ENCODE assay signal across 10 cellular contexts in genomic region chr5:174837919-174838902, GRCh38.
A peak's percentile ranks its signal among the peaks of the same experiment; 100 is the strongest.
DNase-seq lines count a peak whose midpoint lies in the region; TF ChIP-seq lines count a peak whose summit lies in the region.
"Had no signal": no experiment of that assay in that cellular context is flagged by ENCODE, and none has a peak within 500 bp of the region (broad histone marks: within the 10 kb centered on the region; RNA-seq: fewer than 3 reads in every experiment).

No MANE protein-coding gene starts in this region.

- peak overlapping the region; percentile 58 for H3K27ac Mint-ChIP-seq in neural crest cell (ENCODE audit: unreplicated experiment)
- H3K27ac Mint-ChIP-seq in activated T-cell treated with anti-CD3 and anti-CD28 coated beads, Interleukin-2, amount 50 U/mL, for 24 hours: no peak overlapping the region

- no peaks in the 10 kb centered on the region for H3K36me3 Mint-ChIP-seq in neural crest cell (ENCODE audit: low read depth)
- no peaks in the 10 kb centered on the region for H3K36me3 Mint-ChIP-seq in activated T-cell treated with anti-CD3 and anti-CD28 coated beads, Interleukin-2, amount 50 U/mL, for 24 hours (ENCODE audit: low read depth)

- no peak overlapping the region for H3K4me3 Mint-ChIP-seq in neural crest cell
- H3K4me3 Mint-ChIP-seq in activated T-cell treated with anti-CD3 and anti-CD28 coated beads, Interleukin-2, amount 50 U/mL, for 24 hours: no peak overlapping the region
- H3K4me3 Mint-ChIP-seq: central memory CD8-positive, alpha-beta T cell had no signal

- DNase-seq in D341Med (ENCODE audit: low spot score) (peak; percentile 47), NCI-H748 treated with DMSO at 0.1 percent for 48 hours (lab: John Stamatoyannopoulos, UW) (peak; percentile 8), epidermal melanocyte (ENCODE audit: insufficient read length, low spot score) (peak; percentile 45), neural crest cell (ENCODE audit: low read depth, low spot score) (peak; percentile 4), OCI-M2 (lab: John Stamatoyannopoulos, UW; ENCODE audit: unreplicated experiment) (no peak), NCI-H2171 treated with DMSO at 0.1 percent for 48 hours (lab: John Stamatoyannopoulos, UW) (no peak)
- no peak for DNase-seq in activated T-cell treated with anti-CD3 and anti-CD28 coated beads, Interleukin-2, amount 50 U/mL, for 24 hours
- DNase-seq in activated naive CD4-positive, alpha-beta T cell treated with anti-CD3 and anti-CD28 coated beads, Interleukin-2, amount 50 U/mL, for 16 hours: no peak
- DNase-seq: thyroid gland had no signal

- no peaks in the 10 kb centered on the region for H3K9me3 Mint-ChIP-seq in neural crest cell
- H3K9me3 Mint-ChIP-seq in activated T-cell treated with anti-CD3 and anti-CD28 coated beads, Interleukin-2, amount 50 U/mL, for 24 hours: no peaks in the 10 kb centered on the region
- H3K9me3 Mint-ChIP-seq: central memory CD8-positive, alpha-beta T cell had no signal

- peaks cover 5% of the 10 kb centered on the region for H3K4me1 Mint-ChIP-seq in neural crest cell
- no peaks in the 10 kb centered on the region for H3K4me1 Mint-ChIP-seq in activated T-cell treated with anti-CD3 and anti-CD28 coated beads, Interleukin-2, amount 50 U/mL, for 24 hours (ENCODE audit: low read depth)
- H3K4me1 Mint-ChIP-seq: central memory CD8-positive, alpha-beta T cell had no signal

- peak; percentile 45 for TF ChIP-seq CTCF in neural crest cell (conservative IDR thresholded peaks at IDR 0.05)

- peaks cover 15% of the 10 kb centered on the region for H3K27me3 Mint-ChIP-seq in neural crest cell (ENCODE audit: low read depth)
- H3K27me3 Mint-ChIP-seq in activated T-cell treated with anti-CD3 and anti-CD28 coated beads, Interleukin-2, amount 50 U/mL, for 24 hours: peaks cover 29% of the 10 kb centered on the region

Comparison
In these comparisons a context has a peak if more than half of its experiments do, and no peak if none do; other contexts are left out.
1. DNase-seq: peak in D341Med (single experiment), NCI-H748 treated with DMSO at 0.1 percent for 48 hours (single experiment), epidermal melanocyte (single experiment) and neural crest cell (single experiment); none in activated T-cell treated with anti-CD3 and anti-CD28 coated beads, Interleukin-2, amount 50 U/mL, for 24 hours (single experiment), OCI-M2 (single experiment), NCI-H2171 treated with DMSO at 0.1 percent for 48 hours (single experiment) and activated naive CD4-positive, alpha-beta T cell treated with anti-CD3 and anti-CD28 coated beads, Interleukin-2, amount 50 U/mL, for 16 hours (single experiment).